In genomic region chr15:91311986-91312385, GRCh38 we compare ENCODE assay signal across 14 cellular contexts.
DNase-seq lines count a peak whose midpoint lies in the region; ATAC-seq and TF ChIP-seq lines count a peak whose summit lies in the region.
"Had no signal": no experiment of that assay in that cellular context is flagged by ENCODE, and none has a peak within 500 bp of the region (broad histone marks: within the 10 kb centered on the region; RNA-seq: fewer than 3 reads in every experiment).

No MANE protein-coding gene starts in this region.

- H3K4me3 Mint-ChIP-seq in CD8-positive, alpha-beta T cell: peak overlapping the region; percentile 54
- peak overlapping the region; percentile 71 to 89 (median 80) for H3K4me3 Mint-ChIP-seq in immature natural killer cell

- ATAC-seq in CD8-positive, alpha-beta T cell: peak; percentile 44
- ATAC-seq in HG02885 (IDR thresholded peaks at IDR 0.05; ENCODE audit: poor library complexity, unreplicated experiment) (no peak), GM21447 (IDR thresholded peaks at IDR 0.05; ENCODE audit: unreplicated experiment) (no peak), GM18873 (IDR thresholded peaks at IDR 0.05; ENCODE audit: low FRiP score, unreplicated experiment) (no peak)
- ATAC-seq: Panc1 had no signal

- no peaks in the 10 kb centered on the region for H3K36me3 Mint-ChIP-seq in CD8-positive, alpha-beta T cell
- H3K36me3 Mint-ChIP-seq in immature natural killer cell: peaks cover 0 to 4% (median 4%) of the 10 kb centered on the region in 3 donors

- no peak for TF ChIP-seq CTCF in CD8-positive, alpha-beta T cell (IDR thresholded peaks at IDR 0.05)

- H3K9me3 Mint-ChIP-seq in CD8-positive, alpha-beta T cell: no peaks in the 10 kb centered on the region
- H3K9me3 Mint-ChIP-seq in immature natural killer cell: no peaks in the 10 kb centered on the region

- CTCF ChIA-PET in CD8-positive, alpha-beta T cell (lab: Charles Lee): interaction anchor here (0.5 to 1.2 kb wide), 3 partner anchors 11 to 838 kb away, joined by 3 to 4 read pairs (median 3); no protein-coding TSS in a partner anchor

- H3K27me3 Mint-ChIP-seq in CD8-positive, alpha-beta T cell (ENCODE audit: low read depth): no peaks in the 10 kb centered on the region
- peaks cover 13 to 39% (median 17%) of the 10 kb centered on the region in 3 donors for H3K27me3 Mint-ChIP-seq in immature natural killer cell (ENCODE audit: low read depth in 3 of 3)

- intact Hi-C loops in CD8-positive, alpha-beta T cell (cut with DNase I, micrococcal nuclease): no loop called here

- DNase-seq in CD8-positive, alpha-beta T cell: peak in 4 of 7 experiments; percentile 18 to 54 (median 30)
- DNase-seq in KG1 (lab: John Stamatoyannopoulos, UW): peak; percentile 67
- peak; percentile 5 for DNase-seq in T-helper 22 cell (ENCODE audit: low read depth)
- peak; percentile 24 to 41 (median 40) for DNase-seq in immature natural killer cell
- no peak for DNase-seq in HAP-1 (ENCODE audit: low spot score in 2 of 2)
- DNase-seq: aorta, NCI-H1105, NCI-H226, T1000 had no signal

- in situ Hi-C loops in HAP-1 (cut with MboI; ENCODE audit: low sequenced_read_pairs): no loop called here

- POLR2A ChIA-PET in CD8-positive, alpha-beta T cell (lab: Charles Lee): no interaction called here

- H3K36me3 ChIP-seq in CD8-positive, alpha-beta T cell (ENCODE audit: insufficient read depth, low read length): no peaks in the 10 kb centered on the region
- no peaks in the 10 kb centered on the region for H3K36me3 ChIP-seq in HAP-1 (replicated peaks)
- H3K36me3 ChIP-seq: suprapubic skin had no signal

- peak overlapping the region; percentile 20 for H3K4me3 ChIP-seq in CD8-positive, alpha-beta T cell (ENCODE audit: low read depth, low read length)
- H3K4me3 ChIP-seq in HAP-1: no peak overlapping the region
- H3K4me3 ChIP-seq: suprapubic skin had no signal

- H3K9me3 ChIP-seq in CD8-positive, alpha-beta T cell (ENCODE audit: low read length): no peaks in the 10 kb centered on the region
- no peaks in the 10 kb centered on the region for H3K9me3 ChIP-seq in HAP-1
- H3K9me3 ChIP-seq: suprapubic skin had no signal

- no peak overlapping the region for H3K27ac ChIP-seq in CD8-positive, alpha-beta T cell (ENCODE audit: low read depth, low read length)
- H3K27ac ChIP-seq: suprapubic skin had no signal

- H3K4me1 Mint-ChIP-seq in CD8-positive, alpha-beta T cell (ENCODE audit: low read depth): peaks cover 62% of the 10 kb centered on the region
- H3K4me1 Mint-ChIP-seq in immature natural killer cell: peaks cover 45 to 52% of the 10 kb centered on the region in 2 donors

- peaks cover 45% of the 10 kb centered on the region for H3K4me1 ChIP-seq in CD8-positive, alpha-beta T cell (ENCODE audit: insufficient read depth, low read length)
- H3K4me1 ChIP-seq in HAP-1: no peaks in the 10 kb centered on the region
- H3K4me1 ChIP-seq: suprapubic skin had no signal

- H3K27me3 ChIP-seq in CD8-positive, alpha-beta T cell (ENCODE audit: insufficient read depth, low read length): no peaks in the 10 kb centered on the region
- H3K27me3 ChIP-seq in HAP-1 (ENCODE audit: low read depth): peaks cover 4% of the 10 kb centered on the region; the same call in 1 of the 2 replicates

- no peak overlapping the region for H3K27ac Mint-ChIP-seq in CD8-positive, alpha-beta T cell
- no peak overlapping the region for H3K27ac Mint-ChIP-seq in immature natural killer cell

Comparison
In these comparisons a context has a peak if more than half of its experiments do, and no peak if none do; other contexts are left out.
1. DNase-seq: peak in CD8-positive, alpha-beta T cell (4 of 7), KG1 (single experiment), T-helper 22 cell (single experiment) and immature natural killer cell (3 of 3); none in HAP-1 (0 of 2).